ENCODE assay signal across 8 cellular contexts in the genomic region with DNA sequence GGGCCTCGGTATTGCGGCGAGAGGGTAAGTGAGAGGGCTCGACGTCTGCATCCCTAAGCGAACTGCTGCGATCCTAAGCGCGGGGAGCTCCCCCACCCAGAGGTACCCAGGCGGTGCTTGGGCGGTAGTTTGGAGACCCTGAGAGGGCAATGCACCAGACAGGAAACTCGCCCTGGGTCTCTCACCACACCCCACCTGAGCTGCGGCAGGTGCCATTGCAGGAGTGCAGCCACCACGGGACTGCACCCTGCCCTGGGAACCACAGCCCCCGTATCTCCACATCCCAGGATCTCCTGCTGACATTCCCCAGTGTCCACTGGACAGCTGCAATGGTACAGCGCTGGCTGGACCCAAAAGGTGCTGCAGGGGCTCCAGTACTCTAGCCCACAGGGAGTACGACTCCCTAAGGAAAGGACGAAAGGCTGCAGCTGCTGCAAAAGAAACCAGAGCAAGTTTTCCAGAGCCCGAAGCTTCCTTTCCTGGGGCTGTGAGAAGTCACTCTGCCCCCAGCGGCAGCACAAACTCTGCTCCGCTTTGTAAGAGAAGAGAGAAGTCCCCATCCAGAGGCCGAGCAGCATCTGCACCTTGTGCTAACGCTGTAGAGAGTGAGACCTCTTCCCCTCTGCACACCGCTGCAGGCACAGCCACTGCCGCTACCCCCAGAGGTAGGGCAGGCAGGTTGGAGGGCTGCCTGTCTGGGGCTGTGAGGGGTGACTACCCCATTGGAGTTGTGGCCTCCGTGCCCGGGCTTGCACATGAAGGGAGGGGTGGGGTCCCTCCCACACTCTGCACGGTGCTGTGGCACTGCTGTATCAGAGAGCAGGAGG. TPM values are rescaled to one million over a fixed set of nuclear protein-coding genes. Genes with fewer than 3 reads are reported as not detected.
A peak's percentile ranks its signal among the peaks of the same experiment; 100 is the strongest.
DNase-seq lines count a peak whose midpoint lies in the region; ATAC-seq and TF ChIP-seq lines count a peak whose summit lies in the region.

No MANE protein-coding gene starts in this region.

- intact Hi-C loops in A673 (cut with micrococcal nuclease; ENCODE audit: unreplicated experiment): loop anchor here (5.0 to 10.0 kb wide), 2 partner anchors 149 to 377 kb away; no protein-coding TSS in a partner anchor

- DNase-seq in A673 (ENCODE audit: low spot score) (peak; percentile 79), NCI-H345 (lab: John Stamatoyannopoulos, UW) (peak; percentile 64), activated T-cell treated with anti-CD3 and anti-CD28 coated beads for 48 hours (ENCODE audit: low read depth) (peak; percentile 25), fibroblast of mammary gland (ENCODE audit: low read depth) (peak; percentile 60), superior temporal gyrus (ENCODE audit: extremely low spot score) (peak; percentile 65)

- POLR2A ChIA-PET in A673 (lab: Charles Lee; ENCODE audit: low non-redundant PET): no interaction called here

- ATAC-seq in GM18502 (IDR thresholded peaks at IDR 0.05; ENCODE audit: poor library complexity, unreplicated experiment): peak; percentile 89
- ATAC-seq in HG02973 (IDR thresholded peaks at IDR 0.05; ENCODE audit: unreplicated experiment): peak; percentile 75

- TF ChIP-seq CTCF in A673 (conservative IDR thresholded peaks at IDR 0.05; ENCODE audit: low read depth, low read length): peak; percentile 67
- TF ChIP-seq CTCF in fibroblast of mammary gland (conservative IDR thresholded peaks at IDR 0.05; ENCODE audit: control insufficient read depth, insufficient read depth, low read depth, low read length): peak; percentile 68

- H3K9me3 ChIP-seq in A673 (ENCODE audit: low read depth, low read length, poor library complexity, severe bottlenecking) (no peaks in the 10 kb centered on the region), muscle layer of duodenum (ENCODE audit: control insufficient read depth in 1 of 2, low read length in 2 of 2) (no peaks in the 10 kb centered on the region)

- peaks cover 8% of the 10 kb centered on the region for H3K27me3 ChIP-seq in A673 (replicated peaks; ENCODE audit: insufficient read depth, low read depth, low read length, poor library complexity)
- no peaks in the 10 kb centered on the region for H3K27me3 ChIP-seq in muscle layer of duodenum (ENCODE audit: low read depth, low read length)

- H3K4me3 ChIP-seq in A673 (ENCODE audit: low read depth, low read length, poor library complexity, severe bottlenecking) (peak overlapping the region; percentile 45), fibroblast of mammary gland (ENCODE audit: control insufficient read depth, low read depth, low read length) (peak overlapping the region; percentile 45), muscle layer of duodenum (ENCODE audit: low read depth in 1 of 2, low read length in 2 of 2) (peak overlapping the region; percentile 77 to 81)

- H3K36me3 ChIP-seq in A673 (ENCODE audit: insufficient read depth, low read length, poor library complexity, severe bottlenecking) (no peaks in the 10 kb centered on the region), muscle layer of duodenum (ENCODE audit: control insufficient read depth in 1 of 2, insufficient read depth in 2 of 2, low read length in 2 of 2) (no peaks in the 10 kb centered on the region)

- BruUV-seq in A673 (replicated peaks; lab: Mats Ljungman, UMichigan): no TSS peak

- H3K27ac ChIP-seq in A673 (ENCODE audit: low read depth, low read length, poor library complexity, severe bottlenecking) (no peak overlapping the region), muscle layer of duodenum (ENCODE audit: low read length) (no peak overlapping the region)

- CTCF ChIA-PET in A673 (lab: Charles Lee): interaction anchor here (0.5 to 1.0 kb wide), 3 partner anchors 35 to 362 kb away, joined by 3 to 4 read pairs (median 3); no protein-coding TSS in a partner anchor

- H3K4me1 ChIP-seq in A673 (ENCODE audit: insufficient read depth, low read length, poor library complexity, severe bottlenecking) (no peaks in the 10 kb centered on the region), muscle layer of duodenum (ENCODE audit: control insufficient read depth in 1 of 2, insufficient read depth in 2 of 2, low read length in 2 of 2) (peaks cover 0 to 9% of the 10 kb centered on the region in 2 donors)

RNA-seq across cellular contexts. Expression of gene MON2, which starts 31.1 kb away (rescaled TPM):
- 36.0 and 38.7 TPM in 2 replicates for total RNA-seq in A673 (2021)

Comparison
In these comparisons a context has a peak if more than half of its experiments do, and no peak if none do; other contexts are left out.
1. DNase-seq: peak in every context shown above with its lines; median percentile 79 in A673; 65 in superior temporal gyrus; 64 in NCI-H345; 60 in fibroblast of mammary gland; 25 in activated T-cell treated with anti-CD3 and anti-CD28 coated beads for 48 hours.